Comparison of ENCODE assay signal across 1 cellular context in the genomic region with DNA sequence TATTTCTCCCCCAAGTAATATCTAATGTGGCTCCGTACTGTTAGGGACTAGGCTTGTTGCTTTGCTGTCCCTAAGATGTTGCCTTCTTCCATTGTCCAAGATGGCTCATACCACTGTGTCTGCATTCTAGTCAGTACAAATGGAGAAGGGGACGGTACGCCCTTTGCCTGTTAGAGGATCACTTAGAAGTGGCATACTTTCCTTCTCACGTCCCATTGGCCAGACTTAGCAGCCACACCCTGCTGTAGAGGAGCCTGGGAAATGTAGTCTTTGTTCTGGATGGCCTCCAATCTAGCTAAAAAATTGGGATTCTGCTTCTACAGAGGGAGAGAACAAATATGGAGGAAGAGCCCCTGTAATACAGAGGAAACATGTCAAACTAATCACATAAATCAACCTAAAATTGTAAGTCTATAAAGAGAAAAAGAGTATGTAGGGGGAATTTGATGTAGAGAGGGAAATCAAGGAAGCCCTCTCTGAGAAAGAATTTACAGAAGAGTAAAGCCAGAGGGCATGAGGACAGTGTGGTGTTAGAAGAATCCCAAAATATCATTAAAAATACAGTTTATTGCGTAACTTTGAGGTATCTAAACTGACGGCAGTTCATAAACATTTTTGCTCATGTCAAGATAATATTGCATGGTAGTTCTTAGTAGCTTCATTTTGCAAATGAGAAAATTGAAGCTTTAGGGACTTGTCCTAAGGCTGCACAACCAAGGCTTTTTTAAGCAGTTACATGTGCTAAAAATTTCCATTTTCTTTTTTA.
TF ChIP-seq lines count a peak whose summit lies in the region.

No MANE protein-coding gene starts in this region.

TF ChIP-seq in HCT116, 20 proteins besides CTCF, POLR2A, EP300 and RAD21 (continued from another document):
- TF ChIP-seq ZFX (IDR thresholded peaks at IDR 0.05) (no peak), YY1 (IDR thresholded peaks at IDR 0.05; ENCODE audit: extremely low read depth, insufficient replicate concordance, low read depth, low read length) (no peak), CEBPB (IDR thresholded peaks at IDR 0.05; ENCODE audit: low read depth) (no peak), EZH2 (IDR thresholded peaks at IDR 0.05) (no peak), CBX3 (IDR thresholded peaks at IDR 0.05; ENCODE audit: low read depth) (no peak), SP1 (IDR thresholded peaks at IDR 0.05; ENCODE audit: low read depth) (no peak)
- TF ChIP-seq, protein P1, sequence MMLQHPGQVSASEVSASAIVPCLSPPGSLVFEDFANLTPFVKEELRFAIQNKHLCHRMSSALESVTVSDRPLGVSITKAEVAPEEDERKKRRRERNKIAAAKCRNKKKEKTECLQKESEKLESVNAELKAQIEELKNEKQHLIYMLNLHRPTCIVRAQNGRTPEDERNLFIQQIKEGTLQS (IDR thresholded peaks at IDR 0.05) = no peak
- TF ChIP-seq, protein P2, sequence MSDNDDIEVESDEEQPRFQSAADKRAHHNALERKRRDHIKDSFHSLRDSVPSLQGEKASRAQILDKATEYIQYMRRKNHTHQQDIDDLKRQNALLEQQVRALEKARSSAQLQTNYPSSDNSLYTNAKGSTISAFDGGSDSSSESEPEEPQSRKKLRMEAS (IDR thresholded peaks at IDR 0.05) = no peak
TF ChIP-seq in HCT116: peak in this region for 0.
